8 cellular contexts compared by ENCODE assay signal in genomic region chr19:35994868-35995654, GRCh38. TPM values are rescaled to one million over a fixed set of nuclear protein-coding genes. Genes with fewer than 3 reads are reported as not detected.
A peak's percentile ranks its signal among the peaks of the same experiment; 100 is the strongest.
DNase-seq lines count a peak whose midpoint lies in the region; TF ChIP-seq lines count a peak whose summit lies in the region.

Gene SDHAF1, plus strand, starts transcription at chr19:35995188. Its CDS starts 87 bp downstream, at chr19:35995275.

- no peaks in the 10 kb centered on the region for H3K9me3 ChIP-seq in ES-I3 (ENCODE audit: control insufficient read depth, insufficient read depth, low read length)
- no peaks in the 10 kb centered on the region for H3K9me3 ChIP-seq in MG63
- H3K9me3 ChIP-seq in neural progenitor cell (ENCODE audit: low read depth), result no peaks in the 10 kb centered on the region

- H3K27me3 ChIP-seq in H7 (ENCODE audit: control insufficient read depth, insufficient read depth, low read length) (no peaks in the 10 kb centered on the region), MG63 (no peaks in the 10 kb centered on the region), neural progenitor cell (peaks cover 3% of the 10 kb centered on the region)

- H3F3A ChIP-seq in neural progenitor cell (ENCODE audit: low read depth), result peaks cover 14% of the 10 kb centered on the region

- H3K4me1 Mint-ChIP-seq in neural progenitor cell, result peaks cover 30% of the 10 kb centered on the region

- peak within 1 kb of the TSS; percentile 93 for H3K4me3 ChIP-seq in H7 (ENCODE audit: insufficient read depth, low read depth, low read length)
- peak within 1 kb of the TSS; percentile 88 for H3K4me3 ChIP-seq in MG63
- peak within 1 kb of the TSS; percentile 61 for H3K4me3 ChIP-seq in fibroblast of villous mesenchyme (ENCODE audit: low read depth, low read length)
- peak within 1 kb of the TSS; percentile 59 for H3K4me3 ChIP-seq in neural progenitor cell

- peaks cover 2% of the 10 kb centered on the region for H3K27me3 Mint-ChIP-seq in neural progenitor cell (ENCODE audit: insufficient read depth, low read depth)

- H2AFZ ChIP-seq in neural progenitor cell (replicated peaks), result peak within 1 kb of the TSS; percentile 58

- no peaks in the 10 kb centered on the region for H3K9me3 Mint-ChIP-seq in neural progenitor cell

- peaks cover 3% of the 10 kb centered on the region for H3K36me3 Mint-ChIP-seq in neural progenitor cell

- peaks cover 12% of the 10 kb centered on the region for H4K20me1 ChIP-seq in neural progenitor cell (ENCODE audit: low read depth)

- H3K27ac ChIP-seq in neural progenitor cell, result no peak within 1 kb of the TSS

- TF ChIP-seq CTCF in fibroblast of villous mesenchyme (IDR thresholded peaks at IDR 0.05; ENCODE audit: insufficient read depth, low read depth, low read length), result no peak
- TF ChIP-seq CTCF in neural progenitor cell (IDR thresholded peaks at IDR 0.05), result no peak

- peak within 1 kb of the TSS; percentile 78 for H3K27ac Mint-ChIP-seq in neural progenitor cell

- H3K4me2 ChIP-seq in neural progenitor cell, result peak within 1 kb of the TSS; percentile 83

- no peaks in the 10 kb centered on the region for H3K4me1 ChIP-seq in ES-I3 (ENCODE audit: insufficient read depth, low read length)
- no peaks in the 10 kb centered on the region for H3K4me1 ChIP-seq in neural progenitor cell

- peak within 1 kb of the TSS; percentile 65 for H3K9ac ChIP-seq in ES-I3 (ENCODE audit: low read depth, low read length)
- H3K9ac ChIP-seq in neural progenitor cell, result no peak within 1 kb of the TSS

- H3K4me3 Mint-ChIP-seq in neural progenitor cell, result peak within 1 kb of the TSS; percentile 89

- no peaks in the 10 kb centered on the region for H3K36me3 ChIP-seq in ES-I3 (ENCODE audit: insufficient read depth, low read length)
- H3K36me3 ChIP-seq in H7 (replicated peaks; ENCODE audit: control insufficient read depth, insufficient read depth, low read length), result no peaks in the 10 kb centered on the region; the same call in 1 of the 2 replicates
- peaks cover 16% of the 10 kb centered on the region for H3K36me3 ChIP-seq in MG63
- H3K36me3 ChIP-seq in neural progenitor cell, result no peaks in the 10 kb centered on the region

- peak; percentile 97 for DNase-seq in H7
- peak; percentile 97 for DNase-seq in MG63
- DNase-seq in SHP77 treated with DMSO at 0.1 percent for 48 hours (lab: John Stamatoyannopoulos, UW), result peak; percentile 81
- peak; percentile 91 for DNase-seq in activated gamma-delta T cell treated with Interleukin-2 at 50 U/mL for 16 hours
- peak; percentile 94 for DNase-seq in fibroblast of villous mesenchyme (ENCODE audit: low read depth)
- peak; percentile 96 for DNase-seq in neural progenitor cell (ENCODE audit: low spot score)
- peak; percentile 88 for DNase-seq in stromal cell of bone marrow (ENCODE audit: low read depth)

- H3K79me2 ChIP-seq in neural progenitor cell (ENCODE audit: low read depth), result peaks cover 13% of the 10 kb centered on the region

RNA-seq across cellular contexts. Expression of gene SDHAF1, which starts in this region (rescaled TPM):
- total RNA-seq in H7 (2014; rRNA removed; shearing (Covaris generic)), result 32.9 and 41.9 TPM in 2 replicates
- total RNA-seq in MG63 (2014; rRNA removed; shearing (Covaris generic); ENCODE audit: low replicate concordance), result 46.1 and 77.8 TPM in 2 replicates
- 12.5 and 15.5 TPM in 2 replicates for total RNA-seq in fibroblast of villous mesenchyme
- 4.6 and 18.6 TPM in 2 replicates for total RNA-seq in neural progenitor cell (ENCODE audit: low replicate concordance)
